8 cellular contexts compared by ENCODE assay signal in genomic region chr12:93399183-93399863, GRCh38. TPM values are rescaled to one million over a fixed set of nuclear protein-coding genes. Genes with fewer than 3 reads are reported as not detected.
A peak's percentile ranks its signal among the peaks of the same experiment; 100 is the strongest.
DNase-seq lines count a peak whose midpoint lies in the region; ATAC-seq, FAIRE-seq and TF ChIP-seq lines count a peak whose summit lies in the region.
"Not testable (repeated sequence)": the region's sequence is repeated elsewhere in the genome, so short reads cannot be mapped to it uniquely, and the experiment has no call there.

No MANE protein-coding gene starts in this region.

- intact Hi-C loops in left lung (cut with DNase I): not testable (repeated sequence)

- H3K4me3 Mint-ChIP-seq in type B pancreatic cell: not testable (repeated sequence)

- peak overlapping the region; percentile 2 for H3K27ac Mint-ChIP-seq in type B pancreatic cell

- peaks cover 11% of the 10 kb centered on the region for H3K4me1 Mint-ChIP-seq in type B pancreatic cell (ENCODE audit: unreplicated experiment)

- H3K9me3 ChIP-seq in left lung: not testable (repeated sequence)

- FAIRE-seq in RCC 7860 (lab: Jason Lieb, UNC) (peak; percentile 93), bronchial epithelial cell (lab: Jason Lieb, UNC) (peak; percentile 83)

- H3K4me3 ChIP-seq in bronchial epithelial cell (ENCODE audit: low read depth, low read length); left lung: not testable (repeated sequence)

- not testable (repeated sequence) for H3K36me3 ChIP-seq in bronchial epithelial cell (ENCODE audit: control insufficient read depth, insufficient read depth, low read length)
- peaks cover 4 to 42% of the 10 kb centered on the region in 2 donors for H3K36me3 ChIP-seq in left lung

- H3K4me1 ChIP-seq in left lung: not testable (repeated sequence)

- TF ChIP-seq CTCF in bronchial epithelial cell (IDR thresholded peaks at IDR 0.05; ENCODE audit: insufficient read depth, low read length, severe bottlenecking); left lung (IDR thresholded peaks at IDR 0.05); type B pancreatic cell (conservative IDR thresholded peaks at IDR 0.05): not testable (repeated sequence)

- DNase-seq in RCC 7860 (ENCODE audit: low spot score); bronchial epithelial cell (ENCODE audit: low read depth); left lung; type B pancreatic cell (ENCODE audit: extremely low spot score, unreplicated experiment): not testable (repeated sequence)

- H3K27ac ChIP-seq in left lung: not testable (repeated sequence)

- H3K36me3 Mint-ChIP-seq in type B pancreatic cell: peaks cover 30% of the 10 kb centered on the region

- H3K27me3 Mint-ChIP-seq in type B pancreatic cell: not testable (repeated sequence)

- H3K27me3 ChIP-seq in bronchial epithelial cell (ENCODE audit: control insufficient read depth, insufficient read depth, low read length); left lung: not testable (repeated sequence)

- H3K9me3 Mint-ChIP-seq in type B pancreatic cell: not testable (repeated sequence)

- peak; percentile 72 for ATAC-seq in GM18858 (IDR thresholded peaks at IDR 0.05; ENCODE audit: unreplicated experiment)
- ATAC-seq in GM21381 (IDR thresholded peaks at IDR 0.05; ENCODE audit: unreplicated experiment): peak; percentile 84
- peak; percentile 87 for ATAC-seq in HG02763 (IDR thresholded peaks at IDR 0.05; ENCODE audit: unreplicated experiment)
- peak; percentile 81 for ATAC-seq in HG03196 (IDR thresholded peaks at IDR 0.05; ENCODE audit: unreplicated experiment)
- ATAC-seq in left lung: peak; percentile 99

RNA-seq across cellular contexts. Expression of gene NUDT4, which starts 21.6 kb away (rescaled TPM):
- 34.2 and 49.4 TPM in 2 replicates for total RNA-seq in bronchial epithelial cell
- 10 to 100 TPM; 46.6 to 48.0 TPM for total RNA-seq in left lung
- 89.8 and 172 TPM in 2 replicates for total RNA-seq in type B pancreatic cell (ENCODE audit: low replicate concordance)

RNA-seq across cellular contexts. Expression of gene UBE2N, which starts 42.4 kb away (rescaled TPM):
- total RNA-seq in bronchial epithelial cell (22.9 and 73.1 TPM in 2 replicates), left lung (10 to 100 TPM; 82.2 to 99.0 TPM), type B pancreatic cell (ENCODE audit: low replicate concordance) (95.1 and 102 TPM in 2 replicates)
